Comparison of ENCODE assay signal across 25 cellular contexts in the genomic region with DNA sequence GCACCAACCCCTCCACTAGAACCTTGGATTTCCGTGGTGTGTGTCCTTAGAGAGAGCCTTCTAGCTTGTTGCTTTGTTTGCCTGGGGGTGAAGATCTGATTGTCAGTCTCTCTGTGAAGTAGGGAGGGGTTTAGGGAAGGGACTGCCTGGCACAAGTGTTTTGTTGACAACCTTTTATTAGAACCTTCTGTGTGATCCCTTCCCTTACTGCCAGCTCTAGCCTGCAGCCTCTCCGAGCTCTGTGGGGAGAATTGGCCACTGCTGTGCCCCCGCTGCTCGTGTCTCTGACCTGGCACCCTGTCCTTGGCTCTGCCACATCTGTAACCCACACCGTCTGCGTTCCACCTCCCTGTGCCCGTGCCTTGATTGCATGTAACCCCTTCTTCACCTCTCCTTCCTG. TPM values are rescaled to one million over a fixed set of nuclear protein-coding genes. Genes with fewer than 3 reads are reported as not detected.
DNase-seq lines count a peak whose midpoint lies in the region; TF ChIP-seq lines count a peak whose summit lies in the region.
"Had no signal": no experiment of that assay in that cellular context is flagged by ENCODE, and none has a peak within 500 bp of the region (broad histone marks: within the 10 kb centered on the region; RNA-seq: fewer than 3 reads in every experiment).

No MANE protein-coding gene starts in this region.

- H3K18ac ChIP-seq in H9 (ENCODE audit: insufficient read length, low read depth, low read length) = no peak overlapping the region
- peak overlapping the region in 1 of 2 experiments; percentile 43 for H3K18ac ChIP-seq in mesenchymal stem cell (ENCODE audit: low read depth in 1 of 2, low read length in 2 of 2)

- H2BK120ac ChIP-seq in H9 (ENCODE audit: low read depth, low read length, poor library complexity, severe bottlenecking) (no peak overlapping the region), mesenchymal stem cell (ENCODE audit: low read depth, low read length) (no peak overlapping the region)

- no peak overlapping the region for H3T11ph ChIP-seq in H9 (ENCODE audit: low read length)

- no peaks in the 10 kb centered on the region for H3K79me1 ChIP-seq in H9 (ENCODE audit: insufficient read depth, low read depth, low read length, poor library complexity, severe bottlenecking)
- H3K79me1 ChIP-seq in mesenchymal stem cell (replicated peaks; ENCODE audit: low read length, poor library complexity, severe bottlenecking) = no peaks in the 10 kb centered on the region

- no peak overlapping the region for H4K91ac ChIP-seq in H9 (ENCODE audit: insufficient read length, low read depth, low read length)
- H4K91ac ChIP-seq in mesenchymal stem cell (ENCODE audit: low read length) = peak overlapping the region; percentile 66

- H3K4me3 ChIP-seq in mesenchymal stem cell (ENCODE audit: insufficient read depth in 1 of 2, low read depth in 1 of 2, low read length in 2 of 2) (no peak overlapping the region), WERI-Rb-1 (ENCODE audit: low read depth, low read length) (no peak overlapping the region)
- H3K4me3 ChIP-seq: BLaER1, SJSA1, skin epidermis, vagina had no signal

- H4K20me1 ChIP-seq in H9 (ENCODE audit: control insufficient read depth, insufficient read depth, insufficient read length) = no peaks in the 10 kb centered on the region
- H4K20me1 ChIP-seq: BLaER1 had no signal

- H4K8ac ChIP-seq in H9 (replicated peaks; ENCODE audit: insufficient read length, low read depth, low read length) (no peak overlapping the region), mesenchymal stem cell (ENCODE audit: low read length) (peak overlapping the region; percentile 55)

- H3K56ac ChIP-seq in H9 (ENCODE audit: insufficient read length, low read depth, low read length) = no peak overlapping the region

- no peak overlapping the region for H3K4ac ChIP-seq in H9 (ENCODE audit: low read depth, low read length)
- H3K4ac ChIP-seq in mesenchymal stem cell (ENCODE audit: low read depth in 1 of 2, low read length in 2 of 2) = peak overlapping the region; percentile 50 to 54

- H3K23ac ChIP-seq in H9 (ENCODE audit: insufficient read length, low read depth, low read length) (no peak overlapping the region), mesenchymal stem cell (ENCODE audit: low read length in 2 of 2) (no peak overlapping the region)

- H2BK12ac ChIP-seq in H9 (ENCODE audit: insufficient read length, low read depth, low read length) = no peak overlapping the region
- peak overlapping the region; percentile 88 to 96 for H2BK12ac ChIP-seq in mesenchymal stem cell (ENCODE audit: low read length in 2 of 2)

- H3K27me3 ChIP-seq in H9 (ENCODE audit: insufficient read depth, low read length) = no peaks in the 10 kb centered on the region
- H3K27me3 ChIP-seq in mesenchymal stem cell (ENCODE audit: control insufficient read depth in 1 of 2, insufficient read depth in 1 of 2, low read length in 2 of 2) = peaks cover 23 to 28% of the 10 kb centered on the region in 2 experiments
- no peaks in the 10 kb centered on the region for H3K27me3 ChIP-seq in WERI-Rb-1 (ENCODE audit: insufficient read depth, low read depth, severe bottlenecking)
- H3K27me3 ChIP-seq: BLaER1, SJSA1, vagina had no signal

- no peaks in the 10 kb centered on the region for H3K23me2 ChIP-seq in H9 (ENCODE audit: insufficient read length, low read depth, low read length, poor library complexity, severe bottlenecking)

- H3K36me3 ChIP-seq in mesenchymal stem cell (ENCODE audit: control insufficient read depth in 1 of 2, insufficient read depth in 2 of 2, low read depth in 1 of 2, low read length in 2 of 2) (no peaks in the 10 kb centered on the region), WERI-Rb-1 (no peaks in the 10 kb centered on the region)
- H3K36me3 ChIP-seq: BLaER1, SJSA1, vagina had no signal

- no peak overlapping the region for H4K5ac ChIP-seq in H9 (ENCODE audit: insufficient read length, low read depth, low read length)

- peaks cover 3 to 10% of the 10 kb centered on the region in 2 experiments; a peak in 3 of 5 replicates for H3K9me3 Mint-ChIP-seq in H9

- H3K79me2 ChIP-seq in H9 (ENCODE audit: insufficient read depth, low read length) = no peaks in the 10 kb centered on the region

- H3K27ac ChIP-seq in H9 (ENCODE audit: insufficient read length, low read depth, low read length) (no peak overlapping the region), cingulate gyrus (ENCODE audit: low read depth, low read length) (peak overlapping the region; percentile 99), mesenchymal stem cell (ENCODE audit: low read length, poor library complexity, severe bottlenecking) (no peak overlapping the region), substantia nigra (ENCODE audit: low read depth, low read length, poor library complexity, severe bottlenecking) (peak overlapping the region; percentile 97), WERI-Rb-1 (no peak overlapping the region)
- H3K27ac ChIP-seq: BLaER1, epithelial cell of prostate, SJSA1, skin epidermis, vagina had no signal

- H3K9me3 ChIP-seq in H9 (ENCODE audit: control insufficient read depth, low read depth, low read length) (no peaks in the 10 kb centered on the region), mesenchymal stem cell (ENCODE audit: control insufficient read depth, low read length) (peaks cover 55% of the 10 kb centered on the region), WERI-Rb-1 (ENCODE audit: severe bottlenecking) (peaks cover 16% of the 10 kb centered on the region)

- H2AFZ ChIP-seq in H9 (ENCODE audit: low read length) = no peak overlapping the region
- H2AFZ ChIP-seq in mesenchymal stem cell (ENCODE audit: low read depth, low read length) = no peak overlapping the region

- peaks cover 17% of the 10 kb centered on the region for H3K27me3 Mint-ChIP-seq in H9 (ENCODE audit: low read depth)

- no peaks in the 10 kb centered on the region for H3K4me1 ChIP-seq in H9 (ENCODE audit: insufficient read depth, low read length)
- H3K4me1 ChIP-seq in mesenchymal stem cell (ENCODE audit: control insufficient read depth, insufficient read depth, low read depth, low read length) = no peaks in the 10 kb centered on the region
- H3K4me1 ChIP-seq: vagina had no signal

- H2BK5ac ChIP-seq in H9 (ENCODE audit: insufficient read length, low read length) (no peak overlapping the region), mesenchymal stem cell (ENCODE audit: low read depth, low read length, poor library complexity, severe bottlenecking) (no peak overlapping the region)

- H3K4me2 ChIP-seq in H9 (ENCODE audit: insufficient read depth, insufficient read length, low read length) = no peak overlapping the region
- no peak overlapping the region for H3K4me2 ChIP-seq in mesenchymal stem cell (ENCODE audit: low read length, poor library complexity, severe bottlenecking)

- no peak overlapping the region for H3K4me3 Mint-ChIP-seq in H9
- H3K4me3 Mint-ChIP-seq: naive thymus-derived CD8-positive, alpha-beta T cell; T-cell had no signal

- no peaks in the 10 kb centered on the region; a peak in 1 of 4 replicates for H3K4me1 Mint-ChIP-seq in H9

- H3K27ac Mint-ChIP-seq in H9 = no peak overlapping the region
- H3K27ac Mint-ChIP-seq: activated naive CD4-positive, alpha-beta T cell treated with anti-CD3 and anti-CD28 coated beads, Interleukin-2, amount 50 U/mL, for 72 hours; naive thymus-derived CD8-positive, alpha-beta T cell; T-cell had no signal

- no peak for TF ChIP-seq CTCF in H9 (conservative IDR thresholded peaks at IDR 0.05)
- TF ChIP-seq CTCF in WERI-Rb-1 (IDR thresholded peaks at IDR 0.05; ENCODE audit: low read depth, low read length) = no peak

- H3K14ac ChIP-seq in H9 (ENCODE audit: insufficient read depth, low read length) (no peak overlapping the region), mesenchymal stem cell (ENCODE audit: low read length in 2 of 2) (peak overlapping the region in 1 of 2 experiments; percentile 70)

- H3K36me3 Mint-ChIP-seq in H9 (ENCODE audit: insufficient read depth in 1 of 3, low read depth in 3 of 3) = no peaks in the 10 kb centered on the region

- no CpG with 5 or more reads among the region's 7 CpGs for WGBS in H9 (ENCODE audit: extremely low coverage, insufficient read length, low lambda C conversion rate)
- WGBS in mesenchymal stem cell = 77% methylated on average over 4 of the region's 7 CpGs

- no peak overlapping the region for H2BK20ac ChIP-seq in H9 (ENCODE audit: low read depth, low read length, poor library complexity, severe bottlenecking)

- DNase-seq in H9 (peak; percentile 5), mesenchymal stem cell (no peak), substantia nigra (lab: John Stamatoyannopoulos, UW) (peak in 14 of 49 donors; percentile 9 to 53 (median 28)), H4 (ENCODE audit: low spot score) (no peak), WERI-Rb-1 (no peak)
- DNase-seq in stimulated activated CD4-positive, alpha-beta T cell treated with anti-CD3 and anti-CD28 coated beads, Interleukin-15, amount 100 ng/mL, for 24 hours = no peak
- DNase-seq: activated CD4-positive, alpha-beta T cell treated with anti-CD3 and anti-CD28 coated beads for 48 hours; activated CD8-positive, alpha-beta memory T cell treated with anti-CD3 and anti-CD28 coated beads for 24 hours; activated effector memory CD4-positive, alpha-beta T cell treated with Interleukin-2 at 50 U/mL for 16 hours; effector memory CD4-positive, alpha-beta T cell; glutamatergic neuron; naive thymus-derived CD8-positive, alpha-beta T cell; NCI-H1048; NCI-H1694; NCI-H446; NCI-H774; stimulated activated naive CD8-positive, alpha-beta T cell treated with anti-CD3 and anti-CD28 coated beads, Interleukin-15, Interleukin-2, amounts not matched to agents 100 U/mL and 50 U/mL, for 24 hours; T-cell had no signal

- H2BK15ac ChIP-seq in H9 (ENCODE audit: low read depth, low read length) (no peak overlapping the region), mesenchymal stem cell (ENCODE audit: low read depth, poor library complexity, severe bottlenecking) (peak overlapping the region; percentile 77)

- H2AK5ac ChIP-seq in H9 (ENCODE audit: insufficient read length, low read length) = no peak overlapping the region
- H2AK5ac ChIP-seq in mesenchymal stem cell (ENCODE audit: low read length, severe bottlenecking) = no peak overlapping the region

- no peak overlapping the region for H3K9ac ChIP-seq in H9 (ENCODE audit: extremely low read depth, insufficient read length, low read length)
- no peak overlapping the region for H3K9ac ChIP-seq in mesenchymal stem cell (ENCODE audit: low read length)
- H3K9ac ChIP-seq: BLaER1 had no signal

RNA-seq across cellular contexts. Expression of a gene that starts 30.9 kb away (rescaled TPM):
- total RNA-seq in H9 (2021) = 3.4 and 4.0 TPM in 2 replicates
- 49.7 TPM for polyA plus RNA-seq in mesenchymal stem cell (2013, experiment 1 of 2)
- polyA plus RNA-seq in mesenchymal stem cell (2013, experiment 2 of 2) = 51.6 TPM
- not detected in 2 replicates for total RNA-seq in H4 (2014; rRNA removed; shearing (Covaris generic))

Comparison
In these comparisons a context has a peak if more than half of its experiments do, and no peak if none do; other contexts are left out.
1. H3K27ac ChIP-seq: peak in cingulate gyrus (single experiment) and substantia nigra (single experiment); none in H9 (single experiment), mesenchymal stem cell (single experiment) and WERI-Rb-1 (single experiment).